13 cellular contexts compared by ENCODE assay signal in the genomic region with DNA sequence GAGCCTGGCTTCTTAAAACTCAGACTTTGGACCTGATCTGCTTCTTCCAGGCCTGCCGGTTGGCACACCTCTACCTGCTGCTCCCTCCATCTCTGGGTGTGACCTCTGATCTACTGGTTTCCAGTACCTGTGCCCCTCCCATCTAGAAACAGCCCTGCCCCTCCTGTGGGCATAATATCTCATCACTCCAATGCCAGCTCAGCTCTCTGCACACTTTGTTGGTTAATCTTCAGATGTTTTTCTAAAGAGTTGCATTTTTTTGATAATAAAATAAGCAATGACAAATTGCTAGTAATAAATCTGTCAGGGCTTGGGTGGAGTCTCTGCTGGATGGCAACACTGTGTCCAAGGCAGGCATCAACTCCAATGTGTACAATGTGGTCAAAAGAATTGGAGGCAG.
A peak's percentile ranks its signal among the peaks of the same experiment; 100 is the strongest.
DNase-seq lines count a peak whose midpoint lies in the region; ATAC-seq, FAIRE-seq and TF ChIP-seq lines count a peak whose summit lies in the region.
"Had no signal": no experiment of that assay in that cellular context is flagged by ENCODE, and none has a peak within 500 bp of the region (broad histone marks: within the 10 kb centered on the region; RNA-seq: fewer than 3 reads in every experiment).

No MANE protein-coding gene starts in this region.

- ATAC-seq in left ventricle myocardium superior (no peak), HG03571 (IDR thresholded peaks at IDR 0.05; ENCODE audit: unreplicated experiment) (no peak)

- DNase-seq in cardiac septum (ENCODE audit: low spot score) (peak; percentile 59), left ventricle myocardium superior (no peak), endothelial cell of umbilical vein (ENCODE audit: low read depth, low spot score) (no peak), nephron progenitor cell (no peak), uterus (no peak), NCI-H1930 (lab: John Stamatoyannopoulos, UW) (no peak), SIG-M5 treated with dmso at 0.1 percent for 504 hours (lab: John Stamatoyannopoulos, UW; ENCODE audit: unreplicated experiment) (no peak)
- DNase-seq: activated CD8-positive, alpha-beta memory T cell treated with anti-CD3 and anti-CD28 coated beads, Interleukin-2, amount 50 U/mL, for 4 hours; NCI-H1105 treated with DMSO at 0.1 percent for 48 hours; retina had no signal

- H3K4me1 ChIP-seq in endothelial cell of umbilical vein (ENCODE audit: control insufficient read depth, extremely low read depth, insufficient read depth, low read length) (peaks cover 42% of the 10 kb centered on the region), uterus (peaks cover 14 to 26% of the 10 kb centered on the region in 2 donors)

- BruUV-seq in endothelial cell of umbilical vein (replicated peaks; lab: Mats Ljungman, UMichigan) = no TSS peak

- H3K4me1 Mint-ChIP-seq in nephron progenitor cell = peaks cover 67% of the 10 kb centered on the region

- no peak overlapping the region for H2AFZ ChIP-seq in endothelial cell of umbilical vein (ENCODE audit: low read depth, low read length)

- dilution Hi-C loops in endothelial cell of umbilical vein (cut with MboI; ENCODE audit: extremely low pct_ligation_motif_present, low sequenced_read_pairs) = no loop called here

- peak overlapping the region; percentile 27 for H3K4me2 ChIP-seq in endothelial cell of umbilical vein (ENCODE audit: insufficient read depth, low read length)

- no peak overlapping the region for H3K4me3 Mint-ChIP-seq in nephron progenitor cell

- H4K20me1 ChIP-seq in endothelial cell of umbilical vein (replicated peaks; ENCODE audit: control insufficient read depth, extremely low read depth, insufficient read depth, low read length) = no peaks in the 10 kb centered on the region

- no peak for TF ChIP-seq CTCF in endothelial cell of umbilical vein (IDR thresholded peaks at IDR 0.05; ENCODE audit: extremely low read depth in 1 of 2, insufficient read depth in 1 of 2, low read depth in 1 of 2, low read length in 2 of 2)
- TF ChIP-seq CTCF in nephron progenitor cell (IDR thresholded peaks at IDR 0.05) = no peak
- TF ChIP-seq CTCF in uterus (IDR thresholded peaks at IDR 0.05) = no peak

- peak overlapping the region; percentile 69 for H3K27ac ChIP-seq in endothelial cell of umbilical vein (ENCODE audit: insufficient read depth, low read depth, low read length)
- H3K27ac ChIP-seq in uterus = peak overlapping the region; percentile 89 to 92
- H3K27ac ChIP-seq: HL-60 had no signal

- H3K9me1 ChIP-seq in endothelial cell of umbilical vein (replicated peaks; ENCODE audit: control insufficient read depth, extremely low read depth, insufficient read depth, low read length) = no peaks in the 10 kb centered on the region

- H3K36me3 ChIP-seq in endothelial cell of umbilical vein (ENCODE audit: control insufficient read depth in 2 of 2, extremely low read depth in 1 of 2, insufficient read depth in 2 of 2, low read length in 2 of 2) (no peaks in the 10 kb centered on the region), uterus (no peaks in the 10 kb centered on the region)

- H3K36me3 Mint-ChIP-seq in nephron progenitor cell (ENCODE audit: low read depth) = peaks cover 5% of the 10 kb centered on the region

- H3K79me2 ChIP-seq in endothelial cell of umbilical vein (ENCODE audit: control insufficient read depth, insufficient read depth, low read length) = no peaks in the 10 kb centered on the region

- H3K4me3 ChIP-seq in endothelial cell of umbilical vein (replicated peaks in 1 of 3; ENCODE audit: insufficient read depth in 1 of 3, low read depth in 1 of 3, low read length in 3 of 3) (no peak overlapping the region), uterus (no peak overlapping the region)

- H3K9me3 ChIP-seq in endothelial cell of umbilical vein (replicated peaks; ENCODE audit: control insufficient read depth, insufficient read depth, low read length) (no peaks in the 10 kb centered on the region), uterus (no peaks in the 10 kb centered on the region)

- H3K27me3 Mint-ChIP-seq in nephron progenitor cell (ENCODE audit: low read depth, poor library complexity) = peaks cover 4% of the 10 kb centered on the region

- intact Hi-C loops in cardiac septum (cut with DNase I) = no loop called here
- intact Hi-C loops in left ventricle myocardium superior (cut with micrococcal nuclease) = no loop called here
- intact Hi-C loops in endothelial cell of umbilical vein (cut with micrococcal nuclease) = loop anchor here (2.0 to 5.0 kb wide), 2 partner anchors 55 kb away; no protein-coding TSS in a partner anchor
- intact Hi-C loops in uterus (cut with DNase I; ENCODE audit: low total_unique reads) = loop anchor here (5.0 kb wide), 1 partner anchor 90 kb away; a partner anchor contains a TSS

- POLR2A ChIA-PET in endothelial cell of umbilical vein (lab: Charles Lee) = no interaction called here

- no peak for FAIRE-seq in endothelial cell of umbilical vein (lab: Jason Lieb, UNC)
- FAIRE-seq: A204.1 had no signal

- TF ChIP-seq POLR2A in endothelial cell of umbilical vein (IDR thresholded peaks at IDR 0.05; ENCODE audit: low read depth, low read length) (no peak), uterus (IDR thresholded peaks at IDR 0.05) (no peak)

- CTCF ChIA-PET in endothelial cell of umbilical vein (lab: Charles Lee) = interaction anchor here (1.0 to 6.5 kb wide), 8 partner anchors 14 to 95 kb away, joined by 3 to 75 read pairs (median 6); a partner anchor contains a TSS

- H3K27ac Mint-ChIP-seq in nephron progenitor cell = peak overlapping the region; percentile 49

- H3K9me3 Mint-ChIP-seq in nephron progenitor cell = peaks cover 15% of the 10 kb centered on the region

- no peaks in the 10 kb centered on the region for H3K27me3 ChIP-seq in endothelial cell of umbilical vein (ENCODE audit: control insufficient read depth in 2 of 2, insufficient read depth in 2 of 2, low read length in 2 of 2)
- no peaks in the 10 kb centered on the region for H3K27me3 ChIP-seq in uterus

- H3K9ac ChIP-seq in endothelial cell of umbilical vein (replicated peaks; ENCODE audit: extremely low read depth, insufficient read depth, low read length) = no peak overlapping the region

TF ChIP-seq in endothelial cell of umbilical vein, 7 proteins besides CTCF, POLR2A, EP300 and RAD21:
- TF ChIP-seq, protein P1, sequence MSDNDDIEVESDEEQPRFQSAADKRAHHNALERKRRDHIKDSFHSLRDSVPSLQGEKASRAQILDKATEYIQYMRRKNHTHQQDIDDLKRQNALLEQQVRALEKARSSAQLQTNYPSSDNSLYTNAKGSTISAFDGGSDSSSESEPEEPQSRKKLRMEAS (IDR thresholded peaks at IDR 0.05; ENCODE audit: insufficient read depth, insufficient read length) = no peak
- TF ChIP-seq EZH2 (IDR thresholded peaks at IDR 0.05; ENCODE audit: borderline replicate concordance, low read depth, low read length, severe bottlenecking) = no peak
- TF ChIP-seq MYC (IDR thresholded peaks at IDR 0.05; ENCODE audit: low read depth, low read length) = no peak
- no peak for TF ChIP-seq JUN (IDR thresholded peaks at IDR 0.05; ENCODE audit: borderline replicate concordance, insufficient read depth, insufficient read length, low read depth)
- TF ChIP-seq FOS (IDR thresholded peaks at IDR 0.05; ENCODE audit: borderline replicate concordance, insufficient read depth, low read length) = no peak
- TF ChIP-seq GATA2 (IDR thresholded peaks at IDR 0.05; ENCODE audit: insufficient read depth, insufficient read length, low read depth, low read length) = no peak
- TF ChIP-seq POLR2AphosphoS5 (IDR thresholded peaks at IDR 0.05; ENCODE audit: insufficient read depth, low read depth, low read length) = no peak

Comparison
In these comparisons a context has a peak if more than half of its experiments do, and no peak if none do; other contexts are left out.
1. intact Hi-C loops: an anchor here in endothelial cell of umbilical vein (2.0 to 5.0 kb wide) and uterus (5.0 kb wide); none called in cardiac septum and left ventricle myocardium superior.